ENCODE assay signal across 25 cellular contexts in the genomic region with DNA sequence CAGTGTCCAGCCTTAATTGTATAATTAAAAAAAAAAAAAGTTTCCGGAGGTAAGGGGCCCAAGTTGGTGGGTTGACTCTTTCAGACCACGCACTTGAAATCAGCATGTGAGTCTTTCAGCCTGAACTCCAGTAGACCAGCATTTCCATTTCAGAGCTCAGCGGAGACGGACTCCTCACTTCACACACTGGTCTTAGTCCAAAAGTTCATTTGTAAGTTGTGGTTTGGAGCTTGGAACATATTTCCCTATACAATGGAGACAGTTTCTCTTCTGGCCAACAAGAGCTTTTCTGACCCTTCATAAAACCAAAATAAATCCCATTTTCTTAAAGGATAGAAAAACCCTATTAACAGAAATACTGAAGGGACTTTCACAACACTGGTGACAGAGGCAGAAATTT. TPM values are rescaled to one million over a fixed set of nuclear protein-coding genes. Genes with fewer than 3 reads are reported as not detected.
DNase-seq lines count a peak whose midpoint lies in the region; ATAC-seq, FAIRE-seq and TF ChIP-seq lines count a peak whose summit lies in the region.
"Had no signal": no experiment of that assay in that cellular context is flagged by ENCODE, and none has a peak within 500 bp of the region (broad histone marks: within the 10 kb centered on the region; RNA-seq: fewer than 3 reads in every experiment).

No MANE protein-coding gene starts in this region.

- no peaks in the 10 kb centered on the region for H3K4me1 ChIP-seq in K562 (replicated peaks in 1 of 2; ENCODE audit: control insufficient read depth in 2 of 2, insufficient read depth in 2 of 2, low read length in 2 of 2)

- peaks cover 23% of the 10 kb centered on the region; the same call in 1 of the 2 replicates for H4K20me1 ChIP-seq in K562 (replicated peaks; ENCODE audit: control insufficient read depth, insufficient read depth, low read length)

- DNase-seq in astrocyte of the cerebellum (ENCODE audit: low read depth) (peak; percentile 48), K562 (ENCODE audit: extremely low read depth in 1 of 4, low spot score in 3 of 4) (no peak), fibroblast of peridontal ligament (ENCODE audit: extremely low read depth) (peak; percentile 53), superior temporal gyrus (ENCODE audit: extremely low spot score) (no peak), H7 (no peak)
- DNase-seq: 8988T; ACHN; AML-193; BE2C; CD4-positive, alpha-beta T cell; CD8-positive, alpha-beta memory T cell; DMS 273 treated with DMSO at 0.1 percent for 48 hours; DMS79; EL; GDM1; GM23248; H9 had no signal

- H3K36me3 ChIP-seq in K562 (ENCODE audit: control insufficient read depth, insufficient read depth, low read length) (no peaks in the 10 kb centered on the region), H7 (replicated peaks; ENCODE audit: control insufficient read depth, insufficient read depth, low read length) (no peaks in the 10 kb centered on the region; the same call in 1 of the 2 replicates)
- H3K36me3 ChIP-seq: BE2C had no signal

- H3K9me3 ChIP-seq in K562 (replicated peaks; ENCODE audit: control insufficient read depth, insufficient read depth, low read depth, low read length), result no peaks in the 10 kb centered on the region
- H3K9me3 ChIP-seq: A549; BE2C; BLaER1 treated with 17β-estradiol and CSF1 and Interleukin-3, amounts not matched to agents 10 nM and 100 nM had no signal

- no peak overlapping the region for H3K9ac ChIP-seq in K562 (ENCODE audit: insufficient read depth in 1 of 2, low read depth in 2 of 2, low read length in 2 of 2)
- H3K9ac ChIP-seq: BLaER1 treated with 17β-estradiol and CSF1 and Interleukin-3, amounts not matched to agents 10 nM and 100 nM; GM23248 had no signal

- BruUV-seq in K562 (replicated peaks; lab: Mats Ljungman, UMichigan), result no TSS peak

- H3K27me3 ChIP-seq in K562 (ENCODE audit: control insufficient read depth in 2 of 2, insufficient read depth in 2 of 2, low read length in 2 of 2) (peaks cover 21 to 35% of the 10 kb centered on the region in 2 experiments; a peak in 4 of 5 replicates), H7 (ENCODE audit: control insufficient read depth, insufficient read depth, low read length) (no peaks in the 10 kb centered on the region)
- H3K27me3 ChIP-seq: BE2C; BLaER1 treated with 17β-estradiol and CSF1 and Interleukin-3, amounts not matched to agents 10 nM and 100 nM had no signal

- no peaks in the 10 kb centered on the region for H3K9me1 ChIP-seq in K562 (ENCODE audit: control insufficient read depth, insufficient read depth, low read length)

- CTCF ChIA-PET in K562 (lab: Yijun Ruan, JAX; ENCODE audit: low intra/inter-chr PET ratio), result no interaction called here

- TF ChIP-seq CTCF in astrocyte of the cerebellum (IDR thresholded peaks at IDR 0.05; ENCODE audit: low read depth, low read length, missing control alignments) (no peak), K562 (IDR thresholded peaks at IDR 0.05 in 2 of 3, conservative IDR thresholded peaks at IDR 0.05 in 1 of 3; ENCODE audit: insufficient read depth in 2 of 3, low read depth in 1 of 3, low read length in 3 of 3) (no peak)

- H3K4me3 ChIP-seq in astrocyte of the cerebellum (ENCODE audit: low read depth, low read length) (no peak overlapping the region), K562 (no peak overlapping the region), H7 (ENCODE audit: insufficient read depth, low read depth, low read length) (no peak overlapping the region)
- H3K4me3 ChIP-seq: A549; BLaER1 treated with 17β-estradiol and CSF1 and Interleukin-3, amounts not matched to agents 10 nM and 100 nM; GM12878; GM23248 had no signal

- TF ChIP-seq POLR2A in K562 (conservative IDR thresholded peaks at IDR 0.05), result no peak

- no peak for TF ChIP-seq RAD21 in K562 (CRISPR knock-in tag; conservative IDR thresholded peaks at IDR 0.05 in 1 of 2, IDR thresholded peaks at IDR 0.05 in 1 of 2)

- no peak for TF ChIP-seq EP300 in K562 (IDR thresholded peaks at IDR 0.05; ENCODE audit: low read length)

- WGBS in K562 (ENCODE audit: insufficient coverage, low coverage, missing lambda C conversion rate), result 41% methylated on average over 4 of the region's 4 CpGs

- ATAC-seq in K562, result no peak
- no peak for ATAC-seq in HG02678 (IDR thresholded peaks at IDR 0.05; ENCODE audit: unreplicated experiment)
- ATAC-seq: A549, GM12878, HCT116 had no signal

- no peaks in the 10 kb centered on the region for H3K79me2 ChIP-seq in K562 (ENCODE audit: control insufficient read depth, insufficient read depth, low read length)

- POLR2A ChIA-PET in K562 (lab: Yijun Ruan, JAX), result interaction anchor here (0.8 to 1.6 kb wide), 2 partner anchors 8 to 16 kb away, joined by 4 read pairs; no protein-coding TSS in a partner anchor

- no peak overlapping the region for H3K27ac ChIP-seq in K562 (ENCODE audit: extremely low read depth, low read depth, low read length)
- H3K27ac ChIP-seq: A549; BLaER1 treated with 17β-estradiol and CSF1 and Interleukin-3, amounts not matched to agents 10 nM and 100 nM; GM23248 had no signal

- FAIRE-seq in K562 (lab: Jason Lieb, UNC), result peak; percentile 49
- FAIRE-seq: A549, D721Med, GM12878, GM19239, H1 had no signal

- intact Hi-C loops in K562 (cut with micrococcal nuclease), result no loop called here

- no peak overlapping the region for H3K4me2 ChIP-seq in K562 (ENCODE audit: insufficient read depth, low read length)
- H3K4me2 ChIP-seq: A549; BLaER1 treated with 17β-estradiol and CSF1 and Interleukin-3, amounts not matched to agents 10 nM and 100 nM had no signal

- in situ Hi-C loops in astrocyte of the cerebellum (cut with HindIII; ENCODE audit: low sequenced_read_pairs), result no loop called here
- in situ Hi-C loops in K562 (cut with MboI), result no loop called here

- H2AFZ ChIP-seq in K562 (ENCODE audit: low read depth, low read length), result no peak overlapping the region
- H2AFZ ChIP-seq: GM23248 had no signal

TF ChIP-seq in K562, 482 proteins besides CTCF, POLR2A, EP300 and RAD21:
- TF ChIP-seq ZNF165 (CRISPR knock-in tag; IDR thresholded peaks at IDR 0.05; ENCODE audit: borderline replicate concordance) (no peak), NR3C1 (CRISPR knock-in tag; IDR thresholded peaks at IDR 0.05) (no peak), ZNF507 (tag; conservative IDR thresholded peaks at IDR 0.05) (no peak), ZNF143 (CRISPR knock-in tag; IDR thresholded peaks at IDR 0.05) (no peak), GTF2E2 (tag; IDR thresholded peaks at IDR 0.05) (no peak), NELFE (IDR thresholded peaks at IDR 0.05; ENCODE audit: insufficient read depth, insufficient read length) (no peak)
- TF ChIP-seq, protein P1, sequence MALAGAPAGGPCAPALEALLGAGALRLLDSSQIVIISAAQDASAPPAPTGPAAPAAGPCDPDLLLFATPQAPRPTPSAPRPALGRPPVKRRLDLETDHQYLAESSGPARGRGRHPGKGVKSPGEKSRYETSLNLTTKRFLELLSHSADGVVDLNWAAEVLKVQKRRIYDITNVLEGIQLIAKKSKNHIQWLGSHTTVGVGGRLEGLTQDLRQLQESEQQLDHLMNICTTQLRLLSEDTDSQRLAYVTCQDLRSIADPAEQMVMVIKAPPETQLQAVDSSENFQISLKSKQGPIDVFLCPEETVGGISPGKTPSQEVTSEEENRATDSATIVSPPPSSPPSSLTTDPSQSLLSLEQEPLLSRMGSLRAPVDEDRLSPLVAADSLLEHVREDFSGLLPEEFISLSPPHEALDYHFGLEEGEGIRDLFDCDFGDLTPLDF (CRISPR knock-in tag; IDR thresholded peaks at IDR 0.05), result no peak

RNA-seq across cellular contexts. Expression of gene ATXN7L1, which starts 41.0 kb away (rescaled TPM):
- total RNA-seq in K562 (2011; cell fraction: chromatin; rRNA removed; ENCODE audit: low replicate concordance), result 33.1 and 33.6 TPM in 2 replicates
- 14.2 and 19.1 TPM in 2 replicates for total RNA-seq in K562 (2011; cell fraction: nucleolus; rRNA removed)
- 23.5 and 31.5 TPM in 2 replicates for total RNA-seq in K562 (2011; cell fraction: nucleoplasm; rRNA removed)
- 6.6 and 9.4 TPM in 2 replicates for total RNA-seq in K562 (2014; rRNA removed)
- 10.3 and 11.9 TPM in 2 replicates for total RNA-seq in K562 (2014; rRNA removed; fragmentation: Illumina TruSeq; extraction: Trizol)
- total RNA-seq in K562 (2015; rRNA removed; fragmentation: Illumina TruSeq; extraction: Trizol), result 9.2 and 9.8 TPM in 2 replicates
- total RNA-seq in K562 (2021), result 8.9 and 11.2 TPM in 2 replicates
- 6.2 and 10.7 TPM in 2 replicates for polyA plus RNA-seq in K562 (2011; rRNA removed)
- 2.9 and 5.1 TPM in 2 replicates for polyA plus RNA-seq in K562 (2011; cell fraction: cytosol; rRNA removed)
- 6.9 and 8.4 TPM in 2 replicates for polyA plus RNA-seq in K562 (2011; cell fraction: nucleus; rRNA removed)
- polyA plus RNA-seq in K562 (2012), result 5.9 and 9.7 TPM in 2 replicates
- 6.6 and 7.3 TPM in 2 replicates for polyA plus RNA-seq in K562 (2014; fragmentation: Illumina TruSeq; extraction: Trizol)
- 10 to 100 TPM in 1 of 2 experiments, 1 to 10 TPM in 1; 9.5 to 10.7 TPM for polyA plus RNA-seq in K562 (2014; fragmentation: Nextera tagmentation; extraction: Ambion mirVana)
- 13.7 and 17.1 TPM in 2 replicates for polyA plus RNA-seq in K562 (2014; rRNA removed)
- polyA minus RNA-seq in K562 (2011; rRNA and poly(A)+ RNA removed), result 7.9 and 8.8 TPM in 2 replicates
- polyA minus RNA-seq in K562 (2011; cell fraction: cytosol; rRNA and poly(A)+ RNA removed), result 2.0 and 3.5 TPM in 2 replicates
- polyA minus RNA-seq in K562 (2011; cell fraction: nucleus; rRNA and poly(A)+ RNA removed), result 12.4 and 12.9 TPM in 2 replicates
- total RNA-seq in H7 (2014; rRNA removed; shearing (Covaris generic)), result 10.8 and 12.7 TPM in 2 replicates

Comparison
In these comparisons a context has a peak if more than half of its experiments do, and no peak if none do; other contexts are left out.
1. DNase-seq: peak in astrocyte of the cerebellum (single experiment) and fibroblast of peridontal ligament (single experiment); none in K562 (0 of 4), superior temporal gyrus (single experiment) and H7 (single experiment).